20 cellular contexts compared by ENCODE assay signal in genomic region chr7:1325246-1325645, GRCh38.
A peak's percentile ranks its signal among the peaks of the same experiment; 100 is the strongest.
DNase-seq lines count a peak whose midpoint lies in the region; ATAC-seq, FAIRE-seq and TF ChIP-seq lines count a peak whose summit lies in the region.
"Had no signal": no experiment of that assay in that cellular context is flagged by ENCODE, and none has a peak within 500 bp of the region (broad histone marks: within the 10 kb centered on the region; RNA-seq: fewer than 3 reads in every experiment).

No MANE protein-coding gene starts in this region.

- TF ChIP-seq POLR2A in spleen (IDR thresholded peaks at IDR 0.05): no peak

- no peak for ATAC-seq in Right ventricle myocardium superior (ENCODE audit: poor library complexity)

- H3K27ac ChIP-seq in kidney (ENCODE audit: low read depth in 2 of 2, low read length in 2 of 2) (no peak overlapping the region), spleen (no peak overlapping the region), dorsolateral prefrontal cortex (no peak overlapping the region)
- H3K27ac ChIP-seq: HL-60 had no signal

- WGBS in spleen, 5 donors: 65 to 80% (median 79%) methylated on average over 4 to 17 of the region's 17 CpGs

- intact Hi-C loops in Right ventricle myocardium superior (cut with DNase I): no loop called here
- intact Hi-C loops in cardiac septum (cut with DNase I): no loop called here
- intact Hi-C loops in kidney (cut with DNase I): no loop called here
- intact Hi-C loops in spleen (cut with DNase I; ENCODE audit: low total_unique reads): no loop called here
- intact Hi-C loops in dorsolateral prefrontal cortex (cut with DNase I): loop anchor here in 1 of 2 donors (10.0 kb wide), 1 partner anchor 150 kb away; no protein-coding TSS in a partner anchor

- H3K4me1 ChIP-seq in kidney (ENCODE audit: control insufficient read depth in 1 of 2, insufficient read depth in 1 of 2, low read depth in 1 of 2, low read length in 2 of 2): peaks cover 0 to 4% of the 10 kb centered on the region in 2 donors
- no peaks in the 10 kb centered on the region for H3K4me1 ChIP-seq in spleen
- H3K4me1 ChIP-seq: HAP-1 had no signal

- H3K9ac ChIP-seq in kidney (ENCODE audit: low read length in 2 of 2): no peak overlapping the region

- H3K36me3 ChIP-seq in kidney (ENCODE audit: control insufficient read depth in 1 of 2, insufficient read depth in 2 of 2, low read length in 2 of 2): no peaks in the 10 kb centered on the region
- no peaks in the 10 kb centered on the region for H3K36me3 ChIP-seq in spleen
- H3K36me3 ChIP-seq: HAP-1 had no signal

- DNase-seq in Right ventricle myocardium superior (peak; percentile 14), cardiac septum (ENCODE audit: low spot score) (no peak), kidney (peak; percentile 70), spleen (peak; percentile 50), HCEC 1CT (no peak), dorsolateral prefrontal cortex (no peak)
- DNase-seq in stimulated activated CD4-positive, alpha-beta T cell treated with anti-CD3 and anti-CD28 coated beads, Interleukin-2, amount 100 ng/mL, for 24 hours: no peak
- DNase-seq: ACHN; C1 segment of cervical spinal cord; Calu3; CD4-positive, alpha-beta T cell; DMS153; DMS79 treated with DMSO at 0.1 percent for 48 hours; EL; HFFc6 had no signal

- no peak for FAIRE-seq in kidney (lab: Jason Lieb, UNC)
- FAIRE-seq: G401.6, GM12891 had no signal

- H3K4me3 ChIP-seq in kidney (ENCODE audit: low read length in 2 of 2): no peak overlapping the region
- H3K4me3 ChIP-seq in spleen: no peak overlapping the region
- H3K4me3 ChIP-seq in dorsolateral prefrontal cortex: no peak overlapping the region
- H3K4me3 ChIP-seq: GM23338, HAP-1 had no signal

- H3K27me3 ChIP-seq in spleen (replicated peaks in 1 of 7) (peaks cover 0 to 76% (median 46%) of the 10 kb centered on the region in 7 donors), dorsolateral prefrontal cortex (peaks cover 0 to 40% (median 6%) of the 10 kb centered on the region in 45 donors)

- H3K9me3 ChIP-seq in kidney (ENCODE audit: control insufficient read depth in 1 of 2, low read length in 2 of 2) (no peaks in the 10 kb centered on the region), spleen (no peaks in the 10 kb centered on the region)
- H3K9me3 ChIP-seq: HAP-1 had no signal

- TF ChIP-seq CTCF in kidney (IDR thresholded peaks at IDR 0.05; ENCODE audit: borderline replicate concordance, extremely low read depth, insufficient read depth) (no peak), spleen (IDR thresholded peaks at IDR 0.05 in 8 of 11, conservative IDR thresholded peaks at IDR 0.05 in 3 of 11) (no peak), dorsolateral prefrontal cortex (IDR thresholded peaks at IDR 0.05 in 54 of 56, conservative IDR thresholded peaks at IDR 0.05 in 2 of 56; ENCODE audit: low read depth in 1 of 56, partially characterized antibody in 56 of 56) (no peak)

Comparison
In these comparisons a context has a peak if more than half of its experiments do, and no peak if none do; other contexts are left out.
1. DNase-seq: peak in Right ventricle myocardium superior (single experiment), kidney (single experiment) and spleen (single experiment); none in cardiac septum (single experiment), HCEC 1CT (single experiment), stimulated activated CD4-positive, alpha-beta T cell treated with anti-CD3 and anti-CD28 coated beads, Interleukin-2, amount 100 ng/mL, for 24 hours (0 of 2) and dorsolateral prefrontal cortex (0 of 10).